1 cellular context compared by ENCODE assay signal in genomic region chr16:11612110-11612981, GRCh38.
A peak's percentile ranks its signal among the peaks of the same experiment; 100 is the strongest.
TF ChIP-seq lines count a peak whose summit lies in the region.

No MANE protein-coding gene starts in this region.

TF ChIP-seq in K562, 482 proteins besides CTCF, POLR2A, EP300 and RAD21 (continued from another document and continues in another):
- TF ChIP-seq TFE3 (CRISPR knock-in tag; IDR thresholded peaks at IDR 0.05) (peak; percentile 13; the same call in 1 of the 2 replicates), RCOR1 (IDR thresholded peaks at IDR 0.05; ENCODE audit: borderline replicate concordance in 1 of 2, low read depth in 2 of 2, low read length in 2 of 2) (peak in 1 of 2 experiments; percentile 79; a peak in 2 of 4 replicates), NR2C2 (CRISPR knock-in tag; IDR thresholded peaks at IDR 0.05) (peak; percentile 89), NR2C2 (tag; IDR thresholded peaks at IDR 0.05) (peak; percentile 88), SP1 (CRISPR knock-in tag; IDR thresholded peaks at IDR 0.05) (peak; percentile 52; the same call in 1 of the 2 replicates), HCFC1 (IDR thresholded peaks at IDR 0.05; ENCODE audit: low read depth, low read length) (0 out of 2 replicates have a peak, but pooled peaks have one; percentile 11), ZC3H8 (IDR thresholded peaks at IDR 0.05) (no peak), ZNF282 (CRISPR knock-in tag; IDR thresholded peaks at IDR 0.05) (no peak), HNRNPLL (IDR thresholded peaks at IDR 0.05; ENCODE audit: low read depth, low read length, poor library complexity, severe bottlenecking) (no peak), ZEB2 (IDR thresholded peaks at IDR 0.05) (peak; percentile 91), ZNF764 (CRISPR knock-in tag; IDR thresholded peaks at IDR 0.05; ENCODE audit: low read depth) (no peak), TEAD4 (IDR thresholded peaks at IDR 0.05; ENCODE audit: low read length) (peak; percentile 61; the same call in 1 of the 2 replicates), TEAD4 (CRISPR knock-in tag; IDR thresholded peaks at IDR 0.05; ENCODE audit: borderline replicate concordance) (no peak), BCOR (IDR thresholded peaks at IDR 0.05) (peak; percentile 44; the same call in 1 of the 2 replicates), SAFB (IDR thresholded peaks at IDR 0.05; ENCODE audit: borderline replicate concordance, low read depth, low read length) (no peak), ETV1 (tag; conservative IDR thresholded peaks at IDR 0.05; ENCODE audit: low read depth) (no peak), ZBED1 (IDR thresholded peaks at IDR 0.05) (peak; percentile 61; the same call in 1 of the 2 replicates), DMBX1 (CRISPR knock-in tag; IDR thresholded peaks at IDR 0.05; ENCODE audit: borderline replicate concordance) (no peak), CTBP1 (IDR thresholded peaks at IDR 0.05; ENCODE audit: borderline replicate concordance) (peak; percentile 83; the same call in 1 of the 2 replicates), CEBPZ (IDR thresholded peaks at IDR 0.05; ENCODE audit: borderline replicate concordance, low read depth, low read length) (no peak), E2F1 (CRISPR knock-in tag; IDR thresholded peaks at IDR 0.05) (no peak), ARID2 (IDR thresholded peaks at IDR 0.05) (no peak), MEIS2 (IDR thresholded peaks at IDR 0.05; ENCODE audit: partially characterized antibody) (no peak), RBM17 (IDR thresholded peaks at IDR 0.05; ENCODE audit: borderline replicate concordance, low read depth, low read length) (no peak), ZNF347 (CRISPR knock-in tag; IDR thresholded peaks at IDR 0.05; ENCODE audit: low read depth) (no peak), CXXC5 (CRISPR knock-in tag; IDR thresholded peaks at IDR 0.05) (peak; percentile 89), CBX1 (IDR thresholded peaks at IDR 0.05; ENCODE audit: low read depth) (no peak), RUNX1 (IDR thresholded peaks at IDR 0.05; ENCODE audit: low read depth) (no peak), MAZ (CRISPR knock-in tag; conservative IDR thresholded peaks at IDR 0.05 in 1 of 2, IDR thresholded peaks at IDR 0.05 in 1 of 2) (peak; percentile 48 to 51; a peak in 2 of 4 replicates), HMGN3 (IDR thresholded peaks at IDR 0.05; ENCODE audit: borderline replicate concordance, extremely low read depth, insufficient read length, low read depth, low read length) (peak; percentile 86), E2F6 (IDR thresholded peaks at IDR 0.05; ENCODE audit: borderline replicate concordance in 1 of 2, extremely low read depth in 1 of 2, insufficient read depth in 1 of 2, insufficient read length in 1 of 2, low read depth in 1 of 2, low read length in 1 of 2, poor library complexity in 1 of 2, severe bottlenecking in 1 of 2) (peak; percentile 87 to 93), ARHGAP35 (IDR thresholded peaks at IDR 0.05; ENCODE audit: partially characterized antibody) (no peak), JUND (IDR thresholded peaks at IDR 0.05; ENCODE audit: borderline replicate concordance, low read depth, low read length) (peak; percentile 61; the same call in 1 of the 2 replicates), JUND (tag; IDR thresholded peaks at IDR 0.05; ENCODE audit: borderline replicate concordance, low read depth, low read length) (peak; percentile 56; the same call in 1 of the 3 replicates), ZNF175 (CRISPR knock-in tag; IDR thresholded peaks at IDR 0.05; ENCODE audit: low read depth) (peak; percentile 60; the same call in 1 of the 2 replicates)
- TF ChIP-seq, protein P1, sequence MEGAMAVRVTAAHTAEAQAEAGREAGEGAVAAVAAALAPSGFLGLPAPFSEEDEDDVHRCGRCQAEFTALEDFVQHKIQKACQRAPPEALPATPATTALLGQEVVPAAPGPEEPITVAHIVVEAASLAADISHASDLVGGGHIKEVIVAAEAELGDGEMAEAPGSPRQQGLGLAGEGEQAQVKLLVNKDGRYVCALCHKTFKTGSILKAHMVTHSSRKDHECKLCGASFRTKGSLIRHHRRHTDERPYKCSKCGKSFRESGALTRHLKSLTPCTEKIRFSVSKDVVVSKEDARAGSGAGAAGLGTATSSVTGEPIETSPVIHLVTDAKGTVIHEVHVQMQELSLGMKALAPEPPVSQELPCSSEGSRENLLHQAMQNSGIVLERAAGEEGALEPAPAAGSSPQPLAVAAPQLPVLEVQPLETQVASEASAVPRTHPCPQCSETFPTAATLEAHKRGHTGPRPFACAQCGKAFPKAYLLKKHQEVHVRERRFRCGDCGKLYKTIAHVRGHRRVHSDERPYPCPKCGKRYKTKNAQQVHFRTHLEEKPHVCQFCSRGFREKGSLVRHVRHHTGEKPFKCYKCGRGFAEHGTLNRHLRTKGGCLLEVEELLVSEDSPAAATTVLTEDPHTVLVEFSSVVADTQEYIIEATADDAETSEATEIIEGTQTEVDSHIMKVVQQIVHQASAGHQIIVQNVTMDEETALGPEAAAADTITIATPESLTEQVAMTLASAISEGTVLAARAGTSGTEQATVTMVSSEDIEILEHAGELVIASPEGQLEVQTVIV (CRISPR knock-in tag; IDR thresholded peaks at IDR 0.05; ENCODE audit: borderline replicate concordance), result no peak
- TF ChIP-seq, protein P2, sequence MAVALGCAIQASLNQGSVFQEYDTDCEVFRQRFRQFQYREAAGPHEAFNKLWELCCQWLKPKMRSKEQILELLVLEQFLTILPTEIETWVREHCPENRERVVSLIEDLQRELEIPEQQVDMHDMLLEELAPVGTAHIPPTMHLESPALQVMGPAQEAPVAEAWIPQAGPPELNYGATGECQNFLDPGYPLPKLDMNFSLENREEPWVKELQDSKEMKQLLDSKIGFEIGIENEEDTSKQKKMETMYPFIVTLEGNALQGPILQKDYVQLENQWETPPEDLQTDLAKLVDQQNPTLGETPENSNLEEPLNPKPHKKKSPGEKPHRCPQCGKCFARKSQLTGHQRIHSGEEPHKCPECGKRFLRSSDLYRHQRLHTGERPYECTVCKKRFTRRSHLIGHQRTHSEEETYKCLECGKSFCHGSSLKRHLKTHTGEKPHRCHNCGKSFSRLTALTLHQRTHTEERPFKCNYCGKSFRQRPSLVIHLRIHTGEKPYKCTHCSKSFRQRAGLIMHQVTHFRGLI (CRISPR knock-in tag; IDR thresholded peaks at IDR 0.05), result peak; percentile 17; the same call in 1 of the 2 replicates
- TF ChIP-seq, protein P3, sequence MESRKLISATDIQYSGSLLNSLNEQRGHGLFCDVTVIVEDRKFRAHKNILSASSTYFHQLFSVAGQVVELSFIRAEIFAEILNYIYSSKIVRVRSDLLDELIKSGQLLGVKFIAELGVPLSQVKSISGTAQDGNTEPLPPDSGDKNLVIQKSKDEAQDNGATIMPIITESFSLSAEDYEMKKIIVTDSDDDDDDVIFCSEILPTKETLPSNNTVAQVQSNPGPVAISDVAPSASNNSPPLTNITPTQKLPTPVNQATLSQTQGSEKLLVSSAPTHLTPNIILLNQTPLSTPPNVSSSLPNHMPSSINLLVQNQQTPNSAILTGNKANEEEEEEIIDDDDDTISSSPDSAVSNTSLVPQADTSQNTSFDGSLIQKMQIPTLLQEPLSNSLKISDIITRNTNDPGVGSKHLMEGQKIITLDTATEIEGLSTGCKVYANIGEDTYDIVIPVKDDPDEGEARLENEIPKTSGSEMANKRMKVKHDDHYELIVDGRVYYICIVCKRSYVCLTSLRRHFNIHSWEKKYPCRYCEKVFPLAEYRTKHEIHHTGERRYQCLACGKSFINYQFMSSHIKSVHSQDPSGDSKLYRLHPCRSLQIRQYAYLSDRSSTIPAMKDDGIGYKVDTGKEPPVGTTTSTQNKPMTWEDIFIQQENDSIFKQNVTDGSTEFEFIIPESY (CRISPR knock-in tag; IDR thresholded peaks at IDR 0.05), result peak; percentile 86
- TF ChIP-seq, protein P4, sequence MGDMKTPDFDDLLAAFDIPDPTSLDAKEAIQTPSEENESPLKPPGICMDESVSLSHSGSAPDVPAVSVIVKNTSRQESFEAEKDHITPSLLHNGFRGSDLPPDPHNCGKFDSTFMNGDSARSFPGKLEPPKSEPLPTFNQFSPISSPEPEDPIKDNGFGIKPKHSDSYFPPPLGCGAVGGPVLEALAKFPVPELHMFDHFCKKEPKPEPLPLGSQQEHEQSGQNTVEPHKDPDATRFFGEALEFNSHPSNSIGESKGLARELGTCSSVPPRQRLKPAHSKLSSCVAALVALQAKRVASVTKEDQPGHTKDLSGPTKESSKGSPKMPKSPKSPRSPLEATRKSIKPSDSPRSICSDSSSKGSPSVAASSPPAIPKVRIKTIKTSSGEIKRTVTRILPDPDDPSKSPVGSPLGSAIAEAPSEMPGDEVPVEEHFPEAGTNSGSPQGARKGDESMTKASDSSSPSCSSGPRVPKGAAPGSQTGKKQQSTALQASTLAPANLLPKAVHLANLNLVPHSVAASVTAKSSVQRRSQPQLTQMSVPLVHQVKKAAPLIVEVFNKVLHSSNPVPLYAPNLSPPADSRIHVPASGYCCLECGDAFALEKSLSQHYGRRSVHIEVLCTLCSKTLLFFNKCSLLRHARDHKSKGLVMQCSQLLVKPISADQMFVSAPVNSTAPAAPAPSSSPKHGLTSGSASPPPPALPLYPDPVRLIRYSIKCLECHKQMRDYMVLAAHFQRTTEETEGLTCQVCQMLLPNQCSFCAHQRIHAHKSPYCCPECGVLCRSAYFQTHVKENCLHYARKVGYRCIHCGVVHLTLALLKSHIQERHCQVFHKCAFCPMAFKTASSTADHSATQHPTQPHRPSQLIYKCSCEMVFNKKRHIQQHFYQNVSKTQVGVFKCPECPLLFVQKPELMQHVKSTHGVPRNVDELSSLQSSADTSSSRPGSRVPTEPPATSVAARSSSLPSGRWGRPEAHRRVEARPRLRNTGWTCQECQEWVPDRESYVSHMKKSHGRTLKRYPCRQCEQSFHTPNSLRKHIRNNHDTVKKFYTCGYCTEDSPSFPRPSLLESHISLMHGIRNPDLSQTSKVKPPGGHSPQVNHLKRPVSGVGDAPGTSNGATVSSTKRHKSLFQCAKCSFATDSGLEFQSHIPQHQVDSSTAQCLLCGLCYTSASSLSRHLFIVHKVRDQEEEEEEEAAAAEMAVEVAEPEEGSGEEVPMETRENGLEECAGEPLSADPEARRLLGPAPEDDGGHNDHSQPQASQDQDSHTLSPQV (IDR thresholded peaks at IDR 0.05), result peak; percentile 76; the same call in 1 of the 2 replicates
- TF ChIP-seq, protein P5, sequence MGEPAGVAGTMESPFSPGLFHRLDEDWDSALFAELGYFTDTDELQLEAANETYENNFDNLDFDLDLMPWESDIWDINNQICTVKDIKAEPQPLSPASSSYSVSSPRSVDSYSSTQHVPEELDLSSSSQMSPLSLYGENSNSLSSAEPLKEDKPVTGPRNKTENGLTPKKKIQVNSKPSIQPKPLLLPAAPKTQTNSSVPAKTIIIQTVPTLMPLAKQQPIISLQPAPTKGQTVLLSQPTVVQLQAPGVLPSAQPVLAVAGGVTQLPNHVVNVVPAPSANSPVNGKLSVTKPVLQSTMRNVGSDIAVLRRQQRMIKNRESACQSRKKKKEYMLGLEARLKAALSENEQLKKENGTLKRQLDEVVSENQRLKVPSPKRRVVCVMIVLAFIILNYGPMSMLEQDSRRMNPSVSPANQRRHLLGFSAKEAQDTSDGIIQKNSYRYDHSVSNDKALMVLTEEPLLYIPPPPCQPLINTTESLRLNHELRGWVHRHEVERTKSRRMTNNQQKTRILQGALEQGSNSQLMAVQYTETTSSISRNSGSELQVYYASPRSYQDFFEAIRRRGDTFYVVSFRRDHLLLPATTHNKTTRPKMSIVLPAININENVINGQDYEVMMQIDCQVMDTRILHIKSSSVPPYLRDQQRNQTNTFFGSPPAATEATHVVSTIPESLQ (CRISPR knock-in tag; IDR thresholded peaks at IDR 0.05), result 0 out of 2 replicates have a peak, but pooled peaks have one; percentile 35
